ENCODE assay signal across 8 cellular contexts in genomic region chr2:233251306-233252116, GRCh38. TPM values are rescaled to one million over a fixed set of nuclear protein-coding genes. Genes with fewer than 3 reads are reported as not detected.
A peak's percentile ranks its signal among the peaks of the same experiment; 100 is the strongest.
DNase-seq lines count a peak whose midpoint lies in the region; ATAC-seq and TF ChIP-seq lines count a peak whose summit lies in the region.

ATG16L1 (plus strand) TSS chr2:233251673; CDS start chr2:233251828, 155 bp downstream.

- H3K27me3 Mint-ChIP-seq in activated T-cell treated with anti-CD3 and anti-CD28 coated beads, Interleukin-2, amount 50 U/mL, for 24 hours = no peaks in the 10 kb centered on the region

- H3K9me3 Mint-ChIP-seq in activated T-cell treated with anti-CD3 and anti-CD28 coated beads, Interleukin-2, amount 50 U/mL, for 24 hours = no peaks in the 10 kb centered on the region

- H3K4me3 ChIP-seq in mucosa of stomach (ENCODE audit: low read length) = peak within 1 kb of the TSS; percentile 62

- no peaks in the 10 kb centered on the region for H3K36me3 ChIP-seq in mucosa of stomach (ENCODE audit: control insufficient read depth, insufficient read depth, low read length)

- H3K9ac ChIP-seq in mucosa of stomach (ENCODE audit: low read length) = peak within 1 kb of the TSS; percentile 75

- ATAC-seq in GM21723 (IDR thresholded peaks at IDR 0.05; ENCODE audit: unreplicated experiment) = peak; percentile 94

- peaks cover 43% of the 10 kb centered on the region for H3K36me3 Mint-ChIP-seq in activated T-cell treated with anti-CD3 and anti-CD28 coated beads, Interleukin-2, amount 50 U/mL, for 24 hours (ENCODE audit: low read depth)

- H3K9me3 ChIP-seq in mucosa of stomach (ENCODE audit: control insufficient read depth, low read length) = no peaks in the 10 kb centered on the region

- DNase-seq in DMS79 treated with DMSO at 0.1 percent for 48 hours (lab: John Stamatoyannopoulos, UW) (peak; percentile 88), KG1 (lab: John Stamatoyannopoulos, UW) (peak; percentile 95), erythroblast (lab: John Stamatoyannopoulos, UW) (peak; percentile 97 to 98)
- DNase-seq in activated T-cell treated with anti-CD3 and anti-CD28 coated beads, Interleukin-2, amount 50 U/mL, for 24 hours = peak; percentile 95
- peak; percentile 89 to 91 for DNase-seq in stimulated activated CD8-positive, alpha-beta memory T cell treated with anti-CD3 and anti-CD28 coated beads, Interleukin-7, amount 100 ng/mL, for 1 hour (ENCODE audit: low read depth in 2 of 2)

- peaks cover 76% of the 10 kb centered on the region for H3K4me1 Mint-ChIP-seq in activated T-cell treated with anti-CD3 and anti-CD28 coated beads, Interleukin-2, amount 50 U/mL, for 24 hours (ENCODE audit: low read depth)

- no peaks in the 10 kb centered on the region for H3K27me3 ChIP-seq in mucosa of stomach (ENCODE audit: control insufficient read depth, insufficient read depth, low read length)

- peak; percentile 82 for TF ChIP-seq POLR2A in erythroblast (IDR thresholded peaks at IDR 0.05; ENCODE audit: low read length)

- peak within 1 kb of the TSS; percentile 95 for H3K4me3 Mint-ChIP-seq in activated T-cell treated with anti-CD3 and anti-CD28 coated beads, Interleukin-2, amount 50 U/mL, for 24 hours

- peaks cover 7% of the 10 kb centered on the region for H3K4me1 ChIP-seq in mucosa of stomach (ENCODE audit: control insufficient read depth, insufficient read depth, low read length)

- peak within 1 kb of the TSS; percentile 98 for H3K27ac Mint-ChIP-seq in activated T-cell treated with anti-CD3 and anti-CD28 coated beads, Interleukin-2, amount 50 U/mL, for 24 hours

TF ChIP-seq in PFSK-1, 5 proteins besides CTCF, POLR2A, EP300 and RAD21:
- TF ChIP-seq POLR2AphosphoS5 (IDR thresholded peaks at IDR 0.05; ENCODE audit: low read depth, low read length) (peak; percentile 68), TAF1 (IDR thresholded peaks at IDR 0.05; ENCODE audit: borderline replicate concordance, insufficient read depth, low read length) (peak; percentile 65; the same call in 1 of the 2 replicates), SIN3A (IDR thresholded peaks at IDR 0.05; ENCODE audit: borderline replicate concordance, insufficient read depth, low read length) (peak; percentile 54; the same call in 1 of the 2 replicates), FOXP2 (optimal IDR thresholded peaks at IDR 0.05; ENCODE audit: borderline replicate concordance, extremely low read depth, extremely low read length, insufficient read depth) (peak; percentile 70), REST (IDR thresholded peaks at IDR 0.05; ENCODE audit: insufficient read depth in 1 of 2, low read depth in 2 of 2, low read length in 2 of 2) (peak; percentile 43 to 48; a peak in 2 of 4 replicates)

RNA-seq across cellular contexts. Expression of gene ATG16L1, which starts in this region (rescaled TPM):
- polyA plus RNA-seq in PFSK-1 (2012; ENCODE audit: insufficient read length, low read depth) = 15.4 TPM

Comparison
In these comparisons a context has a peak if more than half of its experiments do, and no peak if none do; other contexts are left out.
1. Peak in every context shown above with its lines: DNase-seq, ATAC-seq and H3K4me3 ChIP-seq.